21 cellular contexts compared by ENCODE assay signal in genomic region chr6:46116289-46116688, GRCh38. TPM values are rescaled to one million over a fixed set of nuclear protein-coding genes. Genes with fewer than 3 reads are reported as not detected.
"Had no signal": no experiment of that assay in that cellular context is flagged by ENCODE, and none has a peak within 500 bp of the region (broad histone marks: within the 10 kb centered on the region; RNA-seq: fewer than 3 reads in every experiment).

No MANE protein-coding gene starts in this region.

- H3K4me3 Mint-ChIP-seq: activated CD4-positive, alpha-beta T cell treated with anti-CD3 and anti-CD28 coated beads, Interleukin-2, amount 10 ng/mL, durations not matched to agents 24 days and 14 days; activated CD8-positive, alpha-beta T cell treated with anti-CD3 and anti-CD28 coated beads, Interleukin-2, amount 10 ng/mL, durations not matched to agents 7 days and 5 days; activated naive CD4-positive, alpha-beta T cell treated with anti-CD3 and anti-CD28 coated beads for 36 hours; activated T-cell treated with anti-CD3 and anti-CD28 coated beads, Interleukin-2, amount 50 U/mL, for 24 hours; brain; naive thymus-derived CD8-positive, alpha-beta T cell had no signal

- ATAC-seq: activated CD8-positive, alpha-beta T cell treated with anti-CD3 and anti-CD28 coated beads, Interleukin-2, amount 10 ng/mL, durations not matched to agents 7 days and 5 days; left ventricle myocardium superior; naive thymus-derived CD8-positive, alpha-beta T cell; right cardiac atrium had no signal

- H3K4me3 ChIP-seq: colonic mucosa, prostate gland, skin epidermis, thoracic aorta, upper lobe of left lung had no signal

- DNase-seq: activated CD4-positive, alpha-beta T cell treated with anti-CD3 and anti-CD28 coated beads, Interleukin-2, amount 10 ng/mL, durations not matched to agents 24 days and 14 days; activated CD8-positive, alpha-beta T cell treated with anti-CD3 and anti-CD28 coated beads, Interleukin-2, amount 10 ng/mL, durations not matched to agents 7 days and 5 days; activated naive CD4-positive, alpha-beta T cell treated with anti-CD3 and anti-CD28 coated beads for 36 hours; activated T-cell treated with anti-CD3 and anti-CD28 coated beads, Interleukin-2, amount 50 U/mL, for 24 hours; caudate nucleus; colonic mucosa; erythroblast; head of caudate nucleus; left ventricle myocardium superior; mesenchymal stem cell; naive thymus-derived CD8-positive, alpha-beta T cell; right cardiac atrium; stimulated activated CD4-positive, alpha-beta T cell treated with anti-CD3 and anti-CD28 coated beads, Interleukin-15, amount 100 ng/mL, for 24 hours; stimulated activated CD4-positive, alpha-beta T cell treated with anti-CD3 and anti-CD28 coated beads, Interleukin-4, amount 100 ng/mL, for 1 hour; T-helper 9 cell; upper lobe of left lung had no signal

- H3K27me3 Mint-ChIP-seq: activated CD4-positive, alpha-beta T cell treated with anti-CD3 and anti-CD28 coated beads, Interleukin-2, amount 10 ng/mL, durations not matched to agents 24 days and 14 days; activated T-cell treated with anti-CD3 and anti-CD28 coated beads, Interleukin-2, amount 50 U/mL, for 24 hours; brain; naive thymus-derived CD8-positive, alpha-beta T cell had no signal

- H3K9me3 ChIP-seq: colonic mucosa, prostate gland, thoracic aorta, upper lobe of left lung had no signal

- H3K27ac Mint-ChIP-seq: activated CD4-positive, alpha-beta T cell treated with anti-CD3 and anti-CD28 coated beads, Interleukin-2, amount 10 ng/mL, durations not matched to agents 24 days and 14 days; activated CD8-positive, alpha-beta T cell treated with anti-CD3 and anti-CD28 coated beads, Interleukin-2, amount 10 ng/mL, durations not matched to agents 7 days and 5 days; activated naive CD4-positive, alpha-beta T cell treated with anti-CD3 and anti-CD28 coated beads for 36 hours; activated T-cell treated with anti-CD3 and anti-CD28 coated beads, Interleukin-2, amount 50 U/mL, for 24 hours; brain had no signal

- H3K27ac ChIP-seq: colonic mucosa, prostate gland, skin epidermis, thoracic aorta, upper lobe of left lung had no signal

- H3K4me1 ChIP-seq: colonic mucosa, prostate gland, upper lobe of left lung had no signal

- H3K4me1 Mint-ChIP-seq: brain had no signal

- H3K36me3 ChIP-seq: colonic mucosa, prostate gland, thoracic aorta, upper lobe of left lung had no signal

- H3K36me3 Mint-ChIP-seq: brain had no signal

RNA-seq across cellular contexts. Expression of gene ENPP5, which starts 54.5 kb away (rescaled TPM):
- total RNA-seq: activated CD4-positive, alpha-beta T cell treated with anti-CD3 and anti-CD28 coated beads, Interleukin-2, amount 10 ng/mL, durations not matched to agents 24 days and 14 days; activated CD8-positive, alpha-beta T cell treated with anti-CD3 and anti-CD28 coated beads, Interleukin-2, amount 10 ng/mL, durations not matched to agents 7 days and 5 days; osteocyte had no signal
